In genomic region chr7:84904561-84904960, GRCh38 we compare ENCODE assay signal across 22 cellular contexts.
"Had no signal": no experiment of that assay in that cellular context is flagged by ENCODE, and none has a peak within 500 bp of the region (broad histone marks: within the 10 kb centered on the region; RNA-seq: fewer than 3 reads in every experiment).

No MANE protein-coding gene starts in this region.

- FAIRE-seq: frontal cortex, kidney, urothelium cell line had no signal

- H3K4me1 ChIP-seq: left ventricle myocardium inferior, thyroid gland had no signal

- ATAC-seq: activated naive CD8-positive, alpha-beta T cell treated with anti-CD3 and anti-CD28 coated beads, Interleukin-2, amount 50 U/mL, for 24 hours; activated T-cell treated with anti-CD3 and anti-CD28 coated beads, Interleukin-2, amount 50 U/mL, for 4 hours had no signal

- H3K27ac ChIP-seq: brain microvascular endothelial cell, left ventricle myocardium inferior, thyroid gland, VCaP had no signal

- H3K9me3 ChIP-seq: left ventricle myocardium inferior, thyroid gland had no signal

- H3K4me3 ChIP-seq: left ventricle myocardium inferior, thyroid gland had no signal

- DNase-seq: activated CD4-positive, alpha-beta T cell treated with anti-CD3 and anti-CD28 coated beads, Interleukin-2, amount 50 U/mL, for 1 hour; activated CD4-positive, CD25-positive, alpha-beta regulatory T cell treated with anti-CD3 and anti-CD28 coated beads, Interleukin-2, amount 50 U/mL, for 72 hours; activated CD8-positive, alpha-beta memory T cell treated with anti-CD3 and anti-CD28 coated beads, Interleukin-2, amount 50 U/mL, for 4 hours; activated effector memory CD4-positive, alpha-beta T cell treated with Interleukin-2 at 50 U/mL for 16 hours; activated naive CD4-positive, alpha-beta T cell treated with anti-CD3 and anti-CD28 coated beads, Interleukin-2, amount 10 ng/mL, durations not matched to agents 7 days and 5 days; activated naive CD8-positive, alpha-beta T cell treated with anti-CD3 and anti-CD28 coated beads, Interleukin-2, amount 50 U/mL, for 24 hours; activated T-cell treated with anti-CD3 and anti-CD28 coated beads, Interleukin-2, amount 50 U/mL, for 4 hours; aorta; brain microvascular endothelial cell; effector CD8-positive, alpha-beta T cell; hypothalamus; kidney; left ventricle myocardium inferior; occipital lobe; stimulated activated CD4-positive, alpha-beta T cell treated with anti-CD3 and anti-CD28 coated beads, Interleukin-12 subunit alpha, Interleukin-12 subunit beta, amount 100 ng/mL, for 4 hours; stimulated activated CD4-positive, alpha-beta T cell treated with anti-CD3 and anti-CD28 coated beads, Interleukin-2, amount 100 ng/mL, for 24 hours; stimulated activated naive CD4-positive, alpha-beta T cell treated with Interleukin-2 at 50 U/mL for 16 hours; T-helper 2 cell; thyroid gland had no signal
